ENCODE assay signal across 2 cellular contexts in genomic region chr20:62776692-62777527, GRCh38.
A peak's percentile ranks its signal among the peaks of the same experiment; 100 is the strongest.
TF ChIP-seq lines count a peak whose summit lies in the region.

No MANE protein-coding gene starts in this region.

TF ChIP-seq in HEK293, 187 proteins besides CTCF, POLR2A, EP300 and RAD21 (continues in another document):
- TF ChIP-seq HIC1 (tag by site-specific recombination; IDR thresholded peaks at IDR 0.05) (0 out of 2 replicates have a peak, but pooled peaks have one; percentile 74), ZSCAN23 (tag by site-specific recombination; IDR thresholded peaks at IDR 0.05) (no peak), KLF16 (tag by site-specific recombination; IDR thresholded peaks at IDR 0.05) (0 out of 2 replicates have a peak, but pooled peaks have one; percentile 48), ZNF473 (tag by site-specific recombination; IDR thresholded peaks at IDR 0.05) (no peak), ZFP41 (tag by site-specific recombination; IDR thresholded peaks at IDR 0.05; ENCODE audit: borderline replicate concordance) (no peak), ZNF76 (tag by site-specific recombination; IDR thresholded peaks at IDR 0.05; ENCODE audit: borderline replicate concordance, low read depth) (peak; percentile 34; the same call in 1 of the 2 replicates), ZNF423 (tag by site-specific recombination; IDR thresholded peaks at IDR 0.05) (no peak), SCRT1 (tag by site-specific recombination; IDR thresholded peaks at IDR 0.05; ENCODE audit: borderline replicate concordance) (peak; percentile 90), KLF10 (tag by site-specific recombination; IDR thresholded peaks at IDR 0.05) (no peak), ZSCAN5A (tag by site-specific recombination; IDR thresholded peaks at IDR 0.05) (no peak), ZBTB10 (tag by site-specific recombination; IDR thresholded peaks at IDR 0.05) (0 out of 2 replicates have a peak, but pooled peaks have one; percentile 50), ZNF558 (tag by site-specific recombination; IDR thresholded peaks at IDR 0.05) (no peak), GLIS2 (tag by site-specific recombination; IDR thresholded peaks at IDR 0.05) (peak; percentile 7; the same call in 1 of the 2 replicates), ZNF362 (tag by site-specific recombination; IDR thresholded peaks at IDR 0.05) (no peak), ZNF121 (tag by site-specific recombination; IDR thresholded peaks at IDR 0.05) (no peak), ZBTB21 (tag by site-specific recombination; IDR thresholded peaks at IDR 0.05) (peak; percentile 62; the same call in 1 of the 2 replicates), GLI4 (tag by site-specific recombination; IDR thresholded peaks at IDR 0.05) (no peak), ZNF391 (tag by site-specific recombination; IDR thresholded peaks at IDR 0.05; ENCODE audit: borderline replicate concordance, low read depth) (peak; percentile 53; the same call in 1 of the 2 replicates), KLF9 (tag by site-specific recombination; IDR thresholded peaks at IDR 0.05; ENCODE audit: low read depth) (peak; percentile 68)

TF ChIP-seq in GM12878, 131 proteins besides CTCF, POLR2A, EP300 and RAD21:
- TF ChIP-seq HDGF (IDR thresholded peaks at IDR 0.05): 0 out of 2 replicates have a peak, but pooled peaks have one; percentile 54
- TF ChIP-seq SMARCA5 (IDR thresholded peaks at IDR 0.05): no peak
- 0 out of 2 replicates have a peak, but pooled peaks have one; percentile 14 for TF ChIP-seq ZBTB40 (IDR thresholded peaks at IDR 0.05; ENCODE audit: borderline replicate concordance)
- no peak for TF ChIP-seq SIX5 (IDR thresholded peaks at IDR 0.05; ENCODE audit: low read depth, low read length, severe bottlenecking)
- TF ChIP-seq IKZF2 (IDR thresholded peaks at IDR 0.05): peak; percentile 68 to 75; a peak in 3 of 4 replicates
- TF ChIP-seq ZNF622 (IDR thresholded peaks at IDR 0.05): no peak
- no peak for TF ChIP-seq RUNX3 (IDR thresholded peaks at IDR 0.05; ENCODE audit: low read length)
- no peak for TF ChIP-seq SKIL (IDR thresholded peaks at IDR 0.05; ENCODE audit: low read depth, poor library complexity, severe bottlenecking)
- peak; percentile 61; the same call in 1 of the 2 replicates for TF ChIP-seq GABPA (IDR thresholded peaks at IDR 0.05; ENCODE audit: low read depth)
- TF ChIP-seq EGR1 (IDR thresholded peaks at IDR 0.05; ENCODE audit: borderline replicate concordance in 1 of 2, low read depth in 2 of 2, low read length in 2 of 2): peak in 1 of 2 experiments; percentile 52; a peak in 1 of 3 replicates
- TF ChIP-seq ESRRA (IDR thresholded peaks at IDR 0.05; ENCODE audit: low read length): no peak
- peak in 1 of 2 experiments; percentile 83; a peak in 2 of 4 replicates for TF ChIP-seq ETV6 (conservative IDR thresholded peaks at IDR 0.05 in 1 of 2, IDR thresholded peaks at IDR 0.05 in 1 of 2; ENCODE audit: borderline replicate concordance in 1 of 2, low read depth in 1 of 2)
- TF ChIP-seq SREBF2 (IDR thresholded peaks at IDR 0.05; ENCODE audit: low read length): no peak
- TF ChIP-seq IKZF1 (conservative IDR thresholded peaks at IDR 0.05): peak; percentile 25; the same call in 1 of the 2 replicates
- TF ChIP-seq EED (IDR thresholded peaks at IDR 0.05; ENCODE audit: low read depth): peak; percentile 48; the same call in 1 of the 2 replicates
